In the genomic region with DNA sequence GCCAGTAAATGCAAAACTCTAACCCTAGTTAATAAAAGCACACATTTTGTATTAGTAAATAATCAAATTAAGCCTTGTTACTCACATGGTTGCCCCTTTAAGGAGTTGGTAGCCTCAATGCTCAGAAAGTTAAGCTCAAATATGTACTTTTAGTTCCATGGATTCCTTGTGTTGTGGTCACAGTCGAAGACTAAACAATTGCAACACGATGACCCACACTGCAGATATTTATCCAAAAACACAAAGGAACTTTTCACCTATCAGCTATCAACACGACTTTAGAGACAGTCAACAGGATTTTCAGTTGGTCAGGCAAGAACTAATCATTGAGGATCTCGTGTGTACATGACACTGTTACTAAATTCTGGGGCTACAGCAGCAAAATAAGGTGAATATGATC, we compare ENCODE assay signal across 22 cellular contexts. TPM values are rescaled to one million over a fixed set of nuclear protein-coding genes. Genes with fewer than 3 reads are reported as not detected.
DNase-seq lines count a peak whose midpoint lies in the region; ATAC-seq and TF ChIP-seq lines count a peak whose summit lies in the region.
"Had no signal": no experiment of that assay in that cellular context is flagged by ENCODE, and none has a peak within 500 bp of the region (broad histone marks: within the 10 kb centered on the region; RNA-seq: fewer than 3 reads in every experiment).

No MANE protein-coding gene starts in this region.

- TF ChIP-seq CTCF in HFFc6 (IDR thresholded peaks at IDR 0.05), result no peak
- no peak for TF ChIP-seq CTCF in astrocyte of the spinal cord (IDR thresholded peaks at IDR 0.05; ENCODE audit: low read depth, low read length)
- no peak for TF ChIP-seq CTCF in neural cell (IDR thresholded peaks at IDR 0.05; ENCODE audit: poor library complexity, severe bottlenecking)

- H3F3A ChIP-seq in neural cell (ENCODE audit: insufficient read depth, low read length, poor library complexity, severe bottlenecking), result no peaks in the 10 kb centered on the region

- peak; percentile 29 for DNase-seq in AG08396 (ENCODE audit: low spot score)
- peak; percentile 46 for DNase-seq in HFFc6
- DNase-seq in astrocyte of the spinal cord (ENCODE audit: low read depth, low spot score), result peak; percentile 44
- DNase-seq in COR-L47 (lab: John Stamatoyannopoulos, UW), result no peak
- DNase-seq in natural killer cell treated with Interleukin-12 subunit alpha and Interleukin-12 subunit beta and Interleukin-15 and Interleukin-18, amount 100 ng/mL, for 72 hours (ENCODE audit: low spot score), result no peak
- no peak for DNase-seq in kidney glomerular epithelial cell (lab: John Stamatoyannopoulos, UW)
- DNase-seq: activated CD4-positive, CD25-positive, alpha-beta regulatory T cell; activated CD8-positive, alpha-beta T cell treated with anti-CD3 and anti-CD28 coated beads, Interleukin-2, amount 10 ng/mL, durations not matched to agents 7 days and 5 days; activated naive CD8-positive, alpha-beta T cell treated with anti-CD3 and anti-CD28 coated beads, Interleukin-2, amount 10 ng/mL, durations not matched to agents 7 days and 5 days; activated T-cell treated with anti-CD3 and anti-CD28 coated beads, Interleukin-2, amount 50 U/mL, for 48 hours; endodermal cell; left cardiac atrium; midbrain; NCI-H1048; NCI-H2029 treated with DMSO at 0.1 percent for 48 hours; SHP77 treated with DMSO at 0.1 percent for 48 hours had no signal

- no peaks in the 10 kb centered on the region for H3K36me3 Mint-ChIP-seq in HFFc6 (ENCODE audit: low read depth)
- no peaks in the 10 kb centered on the region for H3K36me3 Mint-ChIP-seq in natural killer cell treated with Interleukin-12 subunit alpha and Interleukin-12 subunit beta and Interleukin-15 and Interleukin-18, amount 100 ng/mL, for 72 hours
- H3K36me3 Mint-ChIP-seq: activated naive CD8-positive, alpha-beta T cell treated with anti-CD3 and anti-CD28 coated beads, Interleukin-2, amount 10 ng/mL, durations not matched to agents 7 days and 5 days had no signal

- H3K36me3 ChIP-seq in neural cell (ENCODE audit: insufficient read depth, low read length), result no peaks in the 10 kb centered on the region
- H3K36me3 ChIP-seq: neutrophil, tibial nerve had no signal

- H3K9me3 ChIP-seq in neural cell (ENCODE audit: low read length), result no peaks in the 10 kb centered on the region
- H3K9me3 ChIP-seq: neutrophil, tibial nerve had no signal

- no peak for TF ChIP-seq RAD21 in neural cell (conservative IDR thresholded peaks at IDR 0.05)

- TF ChIP-seq EP300 in neural cell (conservative IDR thresholded peaks at IDR 0.05; ENCODE audit: poor library complexity, severe bottlenecking), result no peak

- H4K20me1 ChIP-seq in neural cell (ENCODE audit: insufficient read depth), result no peaks in the 10 kb centered on the region

- H3K9ac ChIP-seq in neural cell (ENCODE audit: low read length), result no peak overlapping the region

- no peaks in the 10 kb centered on the region for H3K4me1 Mint-ChIP-seq in HFFc6 (ENCODE audit: low read depth)
- H3K4me1 Mint-ChIP-seq in natural killer cell treated with Interleukin-12 subunit alpha and Interleukin-12 subunit beta and Interleukin-15 and Interleukin-18, amount 100 ng/mL, for 72 hours (ENCODE audit: low read depth in 2 of 2), result no peaks in the 10 kb centered on the region
- H3K4me1 Mint-ChIP-seq: activated naive CD8-positive, alpha-beta T cell treated with anti-CD3 and anti-CD28 coated beads, Interleukin-2, amount 10 ng/mL, durations not matched to agents 7 days and 5 days; endodermal cell had no signal

- H3K9me3 Mint-ChIP-seq in HFFc6, result no peaks in the 10 kb centered on the region
- no peaks in the 10 kb centered on the region for H3K9me3 Mint-ChIP-seq in natural killer cell treated with Interleukin-12 subunit alpha and Interleukin-12 subunit beta and Interleukin-15 and Interleukin-18, amount 100 ng/mL, for 72 hours
- H3K9me3 Mint-ChIP-seq: activated naive CD8-positive, alpha-beta T cell treated with anti-CD3 and anti-CD28 coated beads, Interleukin-2, amount 10 ng/mL, durations not matched to agents 7 days and 5 days; endodermal cell had no signal

- H3K4me3 Mint-ChIP-seq in HFFc6, result no peak overlapping the region
- H3K4me3 Mint-ChIP-seq in natural killer cell treated with Interleukin-12 subunit alpha and Interleukin-12 subunit beta and Interleukin-15 and Interleukin-18, amount 100 ng/mL, for 72 hours, result no peak overlapping the region
- H3K4me3 Mint-ChIP-seq: activated CD8-positive, alpha-beta T cell treated with anti-CD3 and anti-CD28 coated beads, Interleukin-2, amount 10 ng/mL, durations not matched to agents 7 days and 5 days; activated naive CD8-positive, alpha-beta T cell treated with anti-CD3 and anti-CD28 coated beads, Interleukin-2, amount 10 ng/mL, durations not matched to agents 7 days and 5 days; B cell; endodermal cell had no signal

- in situ Hi-C loops in astrocyte of the spinal cord (cut with HindIII; ENCODE audit: low sequenced_read_pairs), result no loop called here

- H3K4me3 ChIP-seq in astrocyte of the spinal cord (ENCODE audit: low read depth, low read length) (no peak overlapping the region), neural cell (ENCODE audit: low read length) (peak overlapping the region; percentile 47)
- H3K4me3 ChIP-seq: tibial nerve had no signal

- no peaks in the 10 kb centered on the region for H3K27me3 ChIP-seq in neural cell (ENCODE audit: insufficient read depth, low read depth, low read length)
- H3K27me3 ChIP-seq: tibial nerve had no signal

- no peak for ATAC-seq in GM18498 (IDR thresholded peaks at IDR 0.05; ENCODE audit: unreplicated experiment)
- no peak for ATAC-seq in natural killer cell treated with Interleukin-12 subunit alpha and Interleukin-12 subunit beta and Interleukin-15 and Interleukin-18, amount 100 ng/mL, for 72 hours
- ATAC-seq: activated CD8-positive, alpha-beta T cell treated with anti-CD3 and anti-CD28 coated beads, Interleukin-2, amount 10 ng/mL, durations not matched to agents 7 days and 5 days had no signal

- peak overlapping the region; percentile 31 for H3K4me2 ChIP-seq in neural cell (ENCODE audit: low read length)

- no peaks in the 10 kb centered on the region for H3K27me3 Mint-ChIP-seq in HFFc6 (ENCODE audit: insufficient read depth)
- peaks cover 2 to 3% of the 10 kb centered on the region in 2 donors for H3K27me3 Mint-ChIP-seq in natural killer cell treated with Interleukin-12 subunit alpha and Interleukin-12 subunit beta and Interleukin-15 and Interleukin-18, amount 100 ng/mL, for 72 hours
- H3K27me3 Mint-ChIP-seq: activated naive CD8-positive, alpha-beta T cell treated with anti-CD3 and anti-CD28 coated beads, Interleukin-2, amount 10 ng/mL, durations not matched to agents 7 days and 5 days; B cell had no signal

- no peaks in the 10 kb centered on the region for H3K9me2 ChIP-seq in neural cell (ENCODE audit: insufficient read depth, low read length)

- no peaks in the 10 kb centered on the region for H3K79me2 ChIP-seq in neural cell (replicated peaks; ENCODE audit: insufficient read depth, low read length)

- no peak overlapping the region for H3K27ac Mint-ChIP-seq in HFFc6
- H3K27ac Mint-ChIP-seq in natural killer cell treated with Interleukin-12 subunit alpha and Interleukin-12 subunit beta and Interleukin-15 and Interleukin-18, amount 100 ng/mL, for 72 hours, result no peak overlapping the region
- H3K27ac Mint-ChIP-seq: activated CD8-positive, alpha-beta T cell treated with anti-CD3 and anti-CD28 coated beads, Interleukin-2, amount 10 ng/mL, durations not matched to agents 7 days and 5 days; activated naive CD8-positive, alpha-beta T cell treated with anti-CD3 and anti-CD28 coated beads, Interleukin-2, amount 10 ng/mL, durations not matched to agents 7 days and 5 days; B cell; endodermal cell had no signal

- peak overlapping the region; percentile 38 for H3K27ac ChIP-seq in neural cell (ENCODE audit: low read length)
- H3K27ac ChIP-seq: HL-60, neutrophil, tibial nerve had no signal

- no peak overlapping the region for H2AFZ ChIP-seq in neural cell (ENCODE audit: low read depth, low read length)

TF ChIP-seq in neural cell, 6 proteins besides CTCF, POLR2A, EP300 and RAD21:
- TF ChIP-seq MXI1 (conservative IDR thresholded peaks at IDR 0.05; ENCODE audit: poor library complexity, severe bottlenecking) (no peak), SMC3 (conservative IDR thresholded peaks at IDR 0.05; ENCODE audit: poor library complexity) (no peak), TAF1 (IDR thresholded peaks at IDR 0.05; ENCODE audit: low read depth) (no peak), POLR2AphosphoS5 (IDR thresholded peaks at IDR 0.05) (no peak), EZH2 (IDR thresholded peaks at IDR 0.05; ENCODE audit: borderline replicate concordance, insufficient read depth, low read length, poor library complexity, severe bottlenecking) (no peak)
- TF ChIP-seq, protein P1, sequence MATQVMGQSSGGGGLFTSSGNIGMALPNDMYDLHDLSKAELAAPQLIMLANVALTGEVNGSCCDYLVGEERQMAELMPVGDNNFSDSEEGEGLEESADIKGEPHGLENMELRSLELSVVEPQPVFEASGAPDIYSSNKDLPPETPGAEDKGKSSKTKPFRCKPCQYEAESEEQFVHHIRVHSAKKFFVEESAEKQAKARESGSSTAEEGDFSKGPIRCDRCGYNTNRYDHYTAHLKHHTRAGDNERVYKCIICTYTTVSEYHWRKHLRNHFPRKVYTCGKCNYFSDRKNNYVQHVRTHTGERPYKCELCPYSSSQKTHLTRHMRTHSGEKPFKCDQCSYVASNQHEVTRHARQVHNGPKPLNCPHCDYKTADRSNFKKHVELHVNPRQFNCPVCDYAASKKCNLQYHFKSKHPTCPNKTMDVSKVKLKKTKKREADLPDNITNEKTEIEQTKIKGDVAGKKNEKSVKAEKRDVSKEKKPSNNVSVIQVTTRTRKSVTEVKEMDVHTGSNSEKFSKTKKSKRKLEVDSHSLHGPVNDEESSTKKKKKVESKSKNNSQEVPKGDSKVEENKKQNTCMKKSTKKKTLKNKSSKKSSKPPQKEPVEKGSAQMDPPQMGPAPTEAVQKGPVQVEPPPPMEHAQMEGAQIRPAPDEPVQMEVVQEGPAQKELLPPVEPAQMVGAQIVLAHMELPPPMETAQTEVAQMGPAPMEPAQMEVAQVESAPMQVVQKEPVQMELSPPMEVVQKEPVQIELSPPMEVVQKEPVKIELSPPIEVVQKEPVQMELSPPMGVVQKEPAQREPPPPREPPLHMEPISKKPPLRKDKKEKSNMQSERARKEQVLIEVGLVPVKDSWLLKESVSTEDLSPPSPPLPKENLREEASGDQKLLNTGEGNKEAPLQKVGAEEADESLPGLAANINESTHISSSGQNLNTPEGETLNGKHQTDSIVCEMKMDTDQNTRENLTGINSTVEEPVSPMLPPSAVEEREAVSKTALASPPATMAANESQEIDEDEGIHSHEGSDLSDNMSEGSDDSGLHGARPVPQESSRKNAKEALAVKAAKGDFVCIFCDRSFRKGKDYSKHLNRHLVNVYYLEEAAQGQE (IDR thresholded peaks at IDR 0.05; ENCODE audit: borderline replicate concordance), result no peak

RNA-seq across cellular contexts. Expression of a gene that starts 47.4 kb away (rescaled TPM):
- total RNA-seq in HFFc6 (2021; fragmentation: NEBNext Ultra II Directional; extraction: Animal tissue kit (Norgen Biotek cat#: 25700)), result 1 to 10 TPM in 4 of 6 experiments, under 1 TPM in 2; 0.85 to 1.9 (median 1.1) TPM
- 6.5 and 13.9 TPM in 2 replicates for polyA plus RNA-seq in neural cell
- polyA minus RNA-seq in neural cell, result 5.8 and 9.5 TPM in 2 replicates
- total RNA-seq in natural killer cell treated with Interleukin-12 subunit alpha and Interleukin-12 subunit beta and Interleukin-15 and Interleukin-18, amount 100 ng/mL, for 72 hours, result 1 to 10 TPM in 1 of 2 donors, under 1 TPM in 1; 0.83 to 3.7 TPM

Comparison
In these comparisons a context has a peak if more than half of its experiments do, and no peak if none do; other contexts are left out.
1. DNase-seq: peak in AG08396 (single experiment), HFFc6 (single experiment) and astrocyte of the spinal cord (single experiment); none in COR-L47 (single experiment), natural killer cell treated with Interleukin-12 subunit alpha and Interleukin-12 subunit beta and Interleukin-15 and Interleukin-18, amount 100 ng/mL, for 72 hours (single experiment) and kidney glomerular epithelial cell (single experiment).